Comparison of ENCODE assay signal across 10 cellular contexts in genomic region chr17:3886776-3887175, GRCh38. TPM values are rescaled to one million over a fixed set of nuclear protein-coding genes. Genes with fewer than 3 reads are reported as not detected.
DNase-seq lines count a peak whose midpoint lies in the region; ATAC-seq, FAIRE-seq and TF ChIP-seq lines count a peak whose summit lies in the region.
"Had no signal": no experiment of that assay in that cellular context is flagged by ENCODE, and none has a peak within 500 bp of the region (broad histone marks: within the 10 kb centered on the region; RNA-seq: fewer than 3 reads in every experiment).

No MANE protein-coding gene starts in this region.

- H3K27ac Mint-ChIP-seq in CD8-positive, alpha-beta T cell: peak overlapping the region; percentile 79
- H3K27ac Mint-ChIP-seq in osteocyte (ENCODE audit: unreplicated experiment): peak overlapping the region; percentile 56

- TF ChIP-seq CTCF in CD8-positive, alpha-beta T cell (IDR thresholded peaks at IDR 0.05): no peak
- TF ChIP-seq CTCF in Peyer's patch (IDR thresholded peaks at IDR 0.05) (no peak), endothelial cell of umbilical vein (IDR thresholded peaks at IDR 0.05; ENCODE audit: extremely low read depth in 1 of 2, insufficient read depth in 1 of 2, low read depth in 1 of 2, low read length in 2 of 2) (no peak), osteocyte (IDR thresholded peaks at IDR 0.05) (no peak), WERI-Rb-1 (IDR thresholded peaks at IDR 0.05; ENCODE audit: low read depth, low read length) (no peak)

- no peaks in the 10 kb centered on the region for H3K27me3 ChIP-seq in CD8-positive, alpha-beta T cell (ENCODE audit: insufficient read depth, low read length)
- H3K27me3 ChIP-seq in Peyer's patch (no peaks in the 10 kb centered on the region), endothelial cell of umbilical vein (ENCODE audit: control insufficient read depth in 2 of 2, insufficient read depth in 2 of 2, low read length in 2 of 2) (no peaks in the 10 kb centered on the region), WERI-Rb-1 (ENCODE audit: insufficient read depth, low read depth, severe bottlenecking) (no peaks in the 10 kb centered on the region)

- no peaks in the 10 kb centered on the region for H3K36me3 ChIP-seq in CD8-positive, alpha-beta T cell (ENCODE audit: insufficient read depth, low read length)
- peaks cover 0 to 17% (median 0%) of the 10 kb centered on the region in 3 donors for H3K36me3 ChIP-seq in Peyer's patch
- no peaks in the 10 kb centered on the region for H3K36me3 ChIP-seq in endothelial cell of umbilical vein (ENCODE audit: control insufficient read depth in 2 of 2, extremely low read depth in 1 of 2, insufficient read depth in 2 of 2, low read length in 2 of 2)
- peaks cover 44% of the 10 kb centered on the region for H3K36me3 ChIP-seq in WERI-Rb-1

- peaks cover 18% of the 10 kb centered on the region for H3K36me3 Mint-ChIP-seq in CD8-positive, alpha-beta T cell
- H3K36me3 Mint-ChIP-seq in osteocyte (ENCODE audit: unreplicated experiment): no peaks in the 10 kb centered on the region

- intact Hi-C loops in CD8-positive, alpha-beta T cell (cut with DNase I, micrococcal nuclease): no loop called here
- intact Hi-C loops in endothelial cell of umbilical vein (cut with micrococcal nuclease): no loop called here

- CTCF ChIA-PET in CD8-positive, alpha-beta T cell (lab: Charles Lee): interaction anchor here (0.8 kb wide), 1 partner anchor 57 kb away, joined by 3 read pairs; no protein-coding TSS in a partner anchor
- CTCF ChIA-PET in endothelial cell of umbilical vein (lab: Charles Lee): no interaction called here

- no peaks in the 10 kb centered on the region for H3K9me3 Mint-ChIP-seq in CD8-positive, alpha-beta T cell
- H3K9me3 Mint-ChIP-seq in osteocyte (ENCODE audit: unreplicated experiment): no peaks in the 10 kb centered on the region

- peaks cover 21% of the 10 kb centered on the region for H3K79me2 ChIP-seq in endothelial cell of umbilical vein (ENCODE audit: control insufficient read depth, insufficient read depth, low read length)

- H3K9me1 ChIP-seq in endothelial cell of umbilical vein (replicated peaks; ENCODE audit: control insufficient read depth, extremely low read depth, insufficient read depth, low read length): no peaks in the 10 kb centered on the region

- dilution Hi-C loops in endothelial cell of umbilical vein (cut with MboI; ENCODE audit: extremely low pct_ligation_motif_present, low sequenced_read_pairs): no loop called here

- POLR2A ChIA-PET in CD8-positive, alpha-beta T cell (lab: Charles Lee): no interaction called here
- POLR2A ChIA-PET in endothelial cell of umbilical vein (lab: Charles Lee): no interaction called here

- H3K4me1 Mint-ChIP-seq in CD8-positive, alpha-beta T cell (ENCODE audit: low read depth): peaks cover 27% of the 10 kb centered on the region
- peaks cover 49% of the 10 kb centered on the region for H3K4me1 Mint-ChIP-seq in osteocyte (ENCODE audit: unreplicated experiment)

- TF ChIP-seq POLR2A in Peyer's patch (IDR thresholded peaks at IDR 0.05) (no peak), endothelial cell of umbilical vein (IDR thresholded peaks at IDR 0.05; ENCODE audit: low read depth, low read length) (no peak)

- BruUV-seq in endothelial cell of umbilical vein (replicated peaks; lab: Mats Ljungman, UMichigan): no TSS peak

- H4K20me1 ChIP-seq in endothelial cell of umbilical vein (replicated peaks; ENCODE audit: control insufficient read depth, extremely low read depth, insufficient read depth, low read length): no peaks in the 10 kb centered on the region

- H3K4me3 ChIP-seq in CD8-positive, alpha-beta T cell (ENCODE audit: low read depth, low read length): peak overlapping the region; percentile 36
- peak overlapping the region in 1 of 4 donors; percentile 4 for H3K4me3 ChIP-seq in Peyer's patch
- H3K4me3 ChIP-seq in endothelial cell of umbilical vein (replicated peaks in 1 of 3; ENCODE audit: insufficient read depth in 1 of 3, low read depth in 1 of 3, low read length in 3 of 3): no peak overlapping the region
- no peak overlapping the region for H3K4me3 ChIP-seq in WERI-Rb-1 (ENCODE audit: low read depth, low read length)

- peak overlapping the region; percentile 57 for H3K4me3 Mint-ChIP-seq in CD8-positive, alpha-beta T cell
- no peak overlapping the region for H3K4me3 Mint-ChIP-seq in osteocyte (ENCODE audit: unreplicated experiment)

- H3K9ac ChIP-seq in endothelial cell of umbilical vein (replicated peaks; ENCODE audit: extremely low read depth, insufficient read depth, low read length): no peak overlapping the region

- H3K9me3 ChIP-seq in CD8-positive, alpha-beta T cell (ENCODE audit: low read length): no peaks in the 10 kb centered on the region
- H3K9me3 ChIP-seq in Peyer's patch (no peaks in the 10 kb centered on the region), endothelial cell of umbilical vein (replicated peaks; ENCODE audit: control insufficient read depth, insufficient read depth, low read length) (no peaks in the 10 kb centered on the region), WERI-Rb-1 (ENCODE audit: severe bottlenecking) (no peaks in the 10 kb centered on the region)

- peak in 1 of 7 experiments; percentile 22 for DNase-seq in CD8-positive, alpha-beta T cell
- DNase-seq in Peyer's patch: peak in 2 of 3 donors; percentile 69 to 77
- no peak for DNase-seq in endothelial cell of umbilical vein (ENCODE audit: low read depth, low spot score)
- DNase-seq in osteocyte (ENCODE audit: extremely low spot score, unreplicated experiment): no peak
- DNase-seq in WERI-Rb-1: no peak
- DNase-seq: activated CD4-positive, alpha-beta T cell treated with anti-CD3 and anti-CD28 coated beads, Interleukin-2, amount 50 U/mL, for 1 hour; NCI-H510A had no signal

- H3K4me2 ChIP-seq in endothelial cell of umbilical vein (ENCODE audit: insufficient read depth, low read length): peak overlapping the region; percentile 20

- ATAC-seq in CD8-positive, alpha-beta T cell: peak; percentile 44
- ATAC-seq in HG03439 (IDR thresholded peaks at IDR 0.05; ENCODE audit: unreplicated experiment): no peak
- no peak for ATAC-seq in HG03571 (IDR thresholded peaks at IDR 0.05; ENCODE audit: unreplicated experiment)
- ATAC-seq in HG02642 (IDR thresholded peaks at IDR 0.05; ENCODE audit: poor library complexity, unreplicated experiment): no peak

- H3K27ac ChIP-seq in CD8-positive, alpha-beta T cell (ENCODE audit: low read depth, low read length): peak overlapping the region; percentile 14
- H3K27ac ChIP-seq in Peyer's patch (peak overlapping the region; percentile 74 to 87 (median 80)), endothelial cell of umbilical vein (ENCODE audit: insufficient read depth, low read depth, low read length) (peak overlapping the region; percentile 72), WERI-Rb-1 (no peak overlapping the region)

- no peak overlapping the region for H2AFZ ChIP-seq in endothelial cell of umbilical vein (ENCODE audit: low read depth, low read length)

- peaks cover 27% of the 10 kb centered on the region for H3K4me1 ChIP-seq in CD8-positive, alpha-beta T cell (ENCODE audit: insufficient read depth, low read length)
- peaks cover 5 to 39% (median 25%) of the 10 kb centered on the region in 4 donors for H3K4me1 ChIP-seq in Peyer's patch
- peaks cover 57% of the 10 kb centered on the region for H3K4me1 ChIP-seq in endothelial cell of umbilical vein (ENCODE audit: control insufficient read depth, extremely low read depth, insufficient read depth, low read length)

- peak; percentile 73 for FAIRE-seq in endothelial cell of umbilical vein (lab: Jason Lieb, UNC)

- H3K27me3 Mint-ChIP-seq in CD8-positive, alpha-beta T cell (ENCODE audit: low read depth): no peaks in the 10 kb centered on the region
- no peaks in the 10 kb centered on the region for H3K27me3 Mint-ChIP-seq in osteocyte (ENCODE audit: unreplicated experiment)

TF ChIP-seq in endothelial cell of umbilical vein, 7 proteins besides CTCF, POLR2A, EP300 and RAD21 (continues in another document):
- TF ChIP-seq MYC (IDR thresholded peaks at IDR 0.05; ENCODE audit: low read depth, low read length): no peak

RNA-seq across cellular contexts. Expression of gene CAMKK1, which starts 6.1 kb away (rescaled TPM):
- total RNA-seq in CD8-positive, alpha-beta T cell: 1 to 10 TPM; 5.3 to 5.9 TPM
- total RNA-seq in Peyer's patch (10 to 100 TPM in 1 of 4 donors, 1 to 10 TPM in 3; 2.5 to 13.2 (median 4.6) TPM), endothelial cell of umbilical vein (5.7 and 6.1 TPM in 2 replicates), osteocyte (1.3 and 1.8 TPM in 2 replicates)
- polyA plus RNA-seq in endothelial cell of umbilical vein: 4.3 and 4.5 TPM in 2 replicates
- polyA plus RNA-seq in endothelial cell of umbilical vein (2011; cell fraction: cytosol; rRNA removed): 3.1 and 3.6 TPM in 2 replicates
- polyA plus RNA-seq in endothelial cell of umbilical vein (2011; cell fraction: nucleus; rRNA removed): 12.1 and 12.3 TPM in 2 replicates
- polyA plus RNA-seq in endothelial cell of umbilical vein (2012): 4.0 and 5.3 TPM in 2 replicates
- 3.2 and 5.7 TPM in 2 replicates for polyA minus RNA-seq in endothelial cell of umbilical vein
- polyA minus RNA-seq in endothelial cell of umbilical vein (2011; cell fraction: cytosol; rRNA and poly(A)+ RNA removed): 10.8 TPM
- 4.3 and 5.5 TPM in 2 replicates for polyA minus RNA-seq in endothelial cell of umbilical vein (2011; cell fraction: nucleus; rRNA and poly(A)+ RNA removed)

RNA-seq across cellular contexts. Expression of gene P2RX1, which starts 29.5 kb away (rescaled TPM):
- under 1 TPM; 0.67 to 0.95 TPM for total RNA-seq in CD8-positive, alpha-beta T cell
- total RNA-seq in Peyer's patch: 10 to 100 TPM in 1 of 4 donors, 1 to 10 TPM in 2, under 1 TPM in 1; 0.88 to 27.2 (median 4.3) TPM
- not detected in 2 replicates for total RNA-seq in endothelial cell of umbilical vein
- polyA plus RNA-seq in endothelial cell of umbilical vein: 0.05 TPM in 1 of 2 replicates, not detected in the other
- polyA plus RNA-seq in endothelial cell of umbilical vein (2011; cell fraction: cytosol; rRNA removed): 0.03 TPM in 1 of 2 replicates, not detected in the other
- 0.05 and 0.08 TPM in 2 replicates for polyA plus RNA-seq in endothelial cell of umbilical vein (2011; cell fraction: nucleus; rRNA removed)
- 0.10 TPM in 1 of 2 replicates, not detected in the other for polyA plus RNA-seq in endothelial cell of umbilical vein (2012)
- polyA minus RNA-seq in endothelial cell of umbilical vein: 0.17 TPM in 1 of 2 replicates, not detected in the other
- polyA minus RNA-seq in endothelial cell of umbilical vein (2011; cell fraction: cytosol; rRNA and poly(A)+ RNA removed): not detected
- not detected in 2 replicates for polyA minus RNA-seq in endothelial cell of umbilical vein (2011; cell fraction: nucleus; rRNA and poly(A)+ RNA removed)
- total RNA-seq in osteocyte: not detected in 2 replicates

RNA-seq across cellular contexts. Expression of gene NCBP3, which starts 40.7 kb away (rescaled TPM):
- 10 to 100 TPM; 28.4 to 35.3 TPM for total RNA-seq in CD8-positive, alpha-beta T cell
- total RNA-seq in Peyer's patch (10 to 100 TPM; 24.8 to 41.6 (median 32.2) TPM), endothelial cell of umbilical vein (51.1 and 52.2 TPM in 2 replicates), osteocyte (44.4 and 45.8 TPM in 2 replicates)
- 13.7 and 18.2 TPM in 2 replicates for polyA plus RNA-seq in endothelial cell of umbilical vein
- 11.9 and 12.1 TPM in 2 replicates for polyA plus RNA-seq in endothelial cell of umbilical vein (2011; cell fraction: cytosol; rRNA removed)
- polyA plus RNA-seq in endothelial cell of umbilical vein (2011; cell fraction: nucleus; rRNA removed): 62.7 and 82.9 TPM in 2 replicates
- 38.9 and 40.6 TPM in 2 replicates for polyA plus RNA-seq in endothelial cell of umbilical vein (2012)
- polyA minus RNA-seq in endothelial cell of umbilical vein: 23.0 and 28.6 TPM in 2 replicates
- polyA minus RNA-seq in endothelial cell of umbilical vein (2011; cell fraction: cytosol; rRNA and poly(A)+ RNA removed): 7.9 TPM
- 27.6 and 51.3 TPM in 2 replicates for polyA minus RNA-seq in endothelial cell of umbilical vein (2011; cell fraction: nucleus; rRNA and poly(A)+ RNA removed)

Comparison
In these comparisons a context has a peak if more than half of its experiments do, and no peak if none do; other contexts are left out.
1. DNase-seq: peak in Peyer's patch (2 of 3); none in endothelial cell of umbilical vein (single experiment), osteocyte (single experiment) and WERI-Rb-1 (single experiment).